19 cellular contexts compared by ENCODE assay signal in genomic region chr4:176333076-176333475, GRCh38. TPM values are rescaled to one million over a fixed set of nuclear protein-coding genes. Genes with fewer than 3 reads are reported as not detected.
DNase-seq lines count a peak whose midpoint lies in the region; ATAC-seq and TF ChIP-seq lines count a peak whose summit lies in the region.
"Had no signal": no experiment of that assay in that cellular context is flagged by ENCODE, and none has a peak within 500 bp of the region (broad histone marks: within the 10 kb centered on the region; RNA-seq: fewer than 3 reads in every experiment).

No MANE protein-coding gene starts in this region.

- H3K4me1 ChIP-seq in DND-41 (ENCODE audit: insufficient read depth, low read length) = no peaks in the 10 kb centered on the region
- H3K4me1 ChIP-seq: esophagus squamous epithelium, SJCRH30 had no signal

- intact Hi-C loops in left ventricle myocardium superior (cut with micrococcal nuclease) = no loop called here

- no peaks in the 10 kb centered on the region for H3K27me3 ChIP-seq in DND-41 (ENCODE audit: insufficient read depth, low read length, poor library complexity)
- H3K27me3 ChIP-seq: esophagus squamous epithelium, SJCRH30 had no signal

- H3K27me3 Mint-ChIP-seq in activated CD8-positive, alpha-beta T cell treated with anti-CD3 and anti-CD28 coated beads, Interleukin-2, amount 10 ng/mL, durations not matched to agents 7 days and 5 days (ENCODE audit: low read depth) = no peaks in the 10 kb centered on the region
- H3K27me3 Mint-ChIP-seq in activated CD8-positive, alpha-beta memory T cell treated with anti-CD3 and anti-CD28 coated beads, Interleukin-2, amount 10 ng/mL, durations not matched to agents 7 days and 5 days = no peaks in the 10 kb centered on the region
- H3K27me3 Mint-ChIP-seq: activated naive CD4-positive, alpha-beta T cell treated with anti-CD3 and anti-CD28 coated beads, Interleukin-2, amount 10 ng/mL, durations not matched to agents 7 days and 5 days; naive B cell had no signal

- no peak overlapping the region for H2AFZ ChIP-seq in DND-41 (ENCODE audit: low read depth, low read length)
- H2AFZ ChIP-seq: PC-9 had no signal

- peak; percentile 82 for ATAC-seq in DND-41 (ENCODE audit: insufficient read depth, low read depth)
- no peak for ATAC-seq in activated CD8-positive, alpha-beta T cell treated with anti-CD3 and anti-CD28 coated beads, Interleukin-2, amount 10 ng/mL, durations not matched to agents 7 days and 5 days
- no peak for ATAC-seq in GM18858 (IDR thresholded peaks at IDR 0.05; ENCODE audit: unreplicated experiment)
- ATAC-seq in activated CD8-positive, alpha-beta memory T cell treated with anti-CD3 and anti-CD28 coated beads, Interleukin-2, amount 10 ng/mL, durations not matched to agents 7 days and 5 days = no peak
- no peak for ATAC-seq in left ventricle myocardium superior

- peaks cover 31% of the 10 kb centered on the region for H3K79me2 ChIP-seq in DND-41 (ENCODE audit: insufficient read depth, low read length)

- H3K9me3 Mint-ChIP-seq in activated CD8-positive, alpha-beta T cell treated with anti-CD3 and anti-CD28 coated beads, Interleukin-2, amount 10 ng/mL, durations not matched to agents 7 days and 5 days (ENCODE audit: insufficient read depth) = no peaks in the 10 kb centered on the region
- H3K9me3 Mint-ChIP-seq in activated CD8-positive, alpha-beta memory T cell treated with anti-CD3 and anti-CD28 coated beads, Interleukin-2, amount 10 ng/mL, durations not matched to agents 7 days and 5 days (ENCODE audit: low read depth) = no peaks in the 10 kb centered on the region
- H3K9me3 Mint-ChIP-seq: activated naive CD4-positive, alpha-beta T cell treated with anti-CD3 and anti-CD28 coated beads, Interleukin-2, amount 10 ng/mL, durations not matched to agents 7 days and 5 days; naive B cell had no signal

- no peaks in the 10 kb centered on the region for H3K9me3 ChIP-seq in DND-41 (ENCODE audit: insufficient read depth, low read length, severe bottlenecking)
- H3K9me3 ChIP-seq: esophagus squamous epithelium, SJCRH30 had no signal

- CTCF ChIA-PET in activated CD8-positive, alpha-beta T cell treated with anti-CD3 and anti-CD28 coated beads, Interleukin-2, amount 10 ng/mL, durations not matched to agents 7 days and 5 days (lab: Charles Lee) = interaction anchor here (1.0 kb wide), 1 partner anchor 8 kb away, joined by 3 read pairs; no protein-coding TSS in a partner anchor
- CTCF ChIA-PET in activated CD8-positive, alpha-beta memory T cell treated with anti-CD3 and anti-CD28 coated beads, Interleukin-2, amount 10 ng/mL, durations not matched to agents 7 days and 5 days (lab: Charles Lee) = no interaction called here

- H3K4me3 ChIP-seq in DND-41 (ENCODE audit: low read depth in 1 of 2, low read length in 2 of 2) (no peak overlapping the region), fibroblast of villous mesenchyme (ENCODE audit: low read depth, low read length) (no peak overlapping the region)
- H3K4me3 ChIP-seq: esophagus squamous epithelium, lung, PC-9, SJCRH30, skin epidermis had no signal

- POLR2A ChIA-PET in activated CD8-positive, alpha-beta T cell treated with anti-CD3 and anti-CD28 coated beads, Interleukin-2, amount 10 ng/mL, durations not matched to agents 7 days and 5 days (lab: Charles Lee) = no interaction called here

- H3K4me2 ChIP-seq in DND-41 (ENCODE audit: insufficient read depth, low read length) = no peak overlapping the region
- H3K4me2 ChIP-seq: PC-9 had no signal

- H3K27ac Mint-ChIP-seq in activated CD8-positive, alpha-beta T cell treated with anti-CD3 and anti-CD28 coated beads, Interleukin-2, amount 10 ng/mL, durations not matched to agents 7 days and 5 days = peak overlapping the region; percentile 41
- H3K27ac Mint-ChIP-seq in activated CD8-positive, alpha-beta memory T cell treated with anti-CD3 and anti-CD28 coated beads, Interleukin-2, amount 10 ng/mL, durations not matched to agents 7 days and 5 days = no peak overlapping the region
- H3K27ac Mint-ChIP-seq: activated naive CD4-positive, alpha-beta T cell treated with anti-CD3 and anti-CD28 coated beads, Interleukin-2, amount 10 ng/mL, durations not matched to agents 7 days and 5 days had no signal

- DNase-seq in DND-41 (peak; percentile 28), fibroblast of villous mesenchyme (ENCODE audit: low read depth) (peak; percentile 20), amniotic stem cell (lab: John Stamatoyannopoulos, UW) (no peak), left ventricle myocardium superior (no peak)
- no peak for DNase-seq in activated CD8-positive, alpha-beta T cell treated with anti-CD3 and anti-CD28 coated beads, Interleukin-2, amount 10 ng/mL, durations not matched to agents 7 days and 5 days
- DNase-seq in activated CD8-positive, alpha-beta memory T cell treated with anti-CD3 and anti-CD28 coated beads, Interleukin-2, amount 10 ng/mL, durations not matched to agents 7 days and 5 days = no peak
- DNase-seq: activated CD8-positive, alpha-beta memory T cell treated with anti-CD3 and anti-CD28 coated beads, Interleukin-2, amount 50 U/mL, for 4 hours; activated naive CD4-positive, alpha-beta T cell treated with anti-CD3 and anti-CD28 coated beads, Interleukin-2, amount 10 ng/mL, durations not matched to agents 7 days and 5 days; esophagus squamous epithelium; naive B cell; NCI-H146; PC-9; posterior cingulate gyrus; SJCRH30; stimulated activated CD4-positive, alpha-beta T cell treated with anti-CD3 and anti-CD28 coated beads, Interleukin-2, amount 100 ng/mL, for 48 hours had no signal

- no peak overlapping the region for H3K4me3 Mint-ChIP-seq in activated CD8-positive, alpha-beta T cell treated with anti-CD3 and anti-CD28 coated beads, Interleukin-2, amount 10 ng/mL, durations not matched to agents 7 days and 5 days
- H3K4me3 Mint-ChIP-seq in activated CD8-positive, alpha-beta memory T cell treated with anti-CD3 and anti-CD28 coated beads, Interleukin-2, amount 10 ng/mL, durations not matched to agents 7 days and 5 days = no peak overlapping the region
- H3K4me3 Mint-ChIP-seq: activated naive CD4-positive, alpha-beta T cell treated with anti-CD3 and anti-CD28 coated beads, Interleukin-2, amount 10 ng/mL, durations not matched to agents 7 days and 5 days; naive B cell had no signal

- peaks cover 41% of the 10 kb centered on the region for H3K36me3 ChIP-seq in DND-41 (ENCODE audit: insufficient read depth, low read length)
- H3K36me3 ChIP-seq: SJCRH30 had no signal

- peaks cover 52% of the 10 kb centered on the region for H3K36me3 Mint-ChIP-seq in activated CD8-positive, alpha-beta T cell treated with anti-CD3 and anti-CD28 coated beads, Interleukin-2, amount 10 ng/mL, durations not matched to agents 7 days and 5 days (ENCODE audit: low read depth)
- peaks cover 39% of the 10 kb centered on the region for H3K36me3 Mint-ChIP-seq in activated CD8-positive, alpha-beta memory T cell treated with anti-CD3 and anti-CD28 coated beads, Interleukin-2, amount 10 ng/mL, durations not matched to agents 7 days and 5 days

- H4K20me1 ChIP-seq in DND-41 (ENCODE audit: insufficient read depth, low read length) = peaks cover 10% of the 10 kb centered on the region; the same call in 1 of the 2 replicates

- H3K4me1 Mint-ChIP-seq in activated CD8-positive, alpha-beta T cell treated with anti-CD3 and anti-CD28 coated beads, Interleukin-2, amount 10 ng/mL, durations not matched to agents 7 days and 5 days (ENCODE audit: low read depth) = peaks cover 15% of the 10 kb centered on the region
- peaks cover 11% of the 10 kb centered on the region for H3K4me1 Mint-ChIP-seq in activated CD8-positive, alpha-beta memory T cell treated with anti-CD3 and anti-CD28 coated beads, Interleukin-2, amount 10 ng/mL, durations not matched to agents 7 days and 5 days

- no peak for TF ChIP-seq CTCF in 22Rv1 (IDR thresholded peaks at IDR 0.05)
- TF ChIP-seq CTCF in DND-41 (IDR thresholded peaks at IDR 0.05; ENCODE audit: borderline replicate concordance, extremely low read depth, low read length, poor library complexity, severe bottlenecking) = no peak
- no peak for TF ChIP-seq CTCF in fibroblast of villous mesenchyme (IDR thresholded peaks at IDR 0.05; ENCODE audit: insufficient read depth, low read depth, low read length)

- H3K9ac ChIP-seq in DND-41 (ENCODE audit: low read depth, low read length) = no peak overlapping the region

- peak overlapping the region; percentile 34 for H3K27ac ChIP-seq in 22Rv1
- H3K27ac ChIP-seq in DND-41 (ENCODE audit: low read length) = no peak overlapping the region
- H3K27ac ChIP-seq: esophagus squamous epithelium, PC-9, SJCRH30, skin epidermis had no signal

RNA-seq across cellular contexts. Expression of gene SPCS3, which starts 13.3 kb away (rescaled TPM):
- 100 to 1,000 TPM; 178 to 200 TPM for total RNA-seq in activated CD8-positive, alpha-beta T cell treated with anti-CD3 and anti-CD28 coated beads, Interleukin-2, amount 10 ng/mL, durations not matched to agents 7 days and 5 days
- 148 and 154 TPM in 2 replicates for total RNA-seq in fibroblast of villous mesenchyme
- total RNA-seq in activated CD8-positive, alpha-beta memory T cell treated with anti-CD3 and anti-CD28 coated beads, Interleukin-2, amount 10 ng/mL, durations not matched to agents 7 days and 5 days = 100 to 1,000 TPM; 154 to 169 TPM
- 81.0 TPM for total RNA-seq in left ventricle myocardium superior

Comparison
In these comparisons a context has a peak if more than half of its experiments do, and no peak if none do; other contexts are left out.
1. DNase-seq: peak in DND-41 (single experiment) and fibroblast of villous mesenchyme (single experiment); none in activated CD8-positive, alpha-beta T cell treated with anti-CD3 and anti-CD28 coated beads, Interleukin-2, amount 10 ng/mL, durations not matched to agents 7 days and 5 days (single experiment), amniotic stem cell (single experiment), activated CD8-positive, alpha-beta memory T cell treated with anti-CD3 and anti-CD28 coated beads, Interleukin-2, amount 10 ng/mL, durations not matched to agents 7 days and 5 days (single experiment) and left ventricle myocardium superior (single experiment).